18 cellular contexts compared by ENCODE assay signal in genomic region chr5:40121236-40121635, GRCh38.
DNase-seq lines count a peak whose midpoint lies in the region; ATAC-seq lines count a peak whose summit lies in the region.
"Had no signal": no experiment of that assay in that cellular context is flagged by ENCODE, and none has a peak within 500 bp of the region (broad histone marks: within the 10 kb centered on the region; RNA-seq: fewer than 3 reads in every experiment).

No MANE protein-coding gene starts in this region.

- peak; percentile 13 for DNase-seq in HS-5 (ENCODE audit: low read depth)
- peak; percentile 70 for DNase-seq in MG63
- peak; percentile 21 for DNase-seq in fibroblast of peridontal ligament (ENCODE audit: extremely low read depth)
- no peak for DNase-seq in activated naive CD4-positive, alpha-beta T cell treated with anti-CD3 and anti-CD28 coated beads, Interleukin-2, amount 50 U/mL, for 72 hours (ENCODE audit: low spot score in 2 of 2)
- no peak for DNase-seq in activated CD4-positive, alpha-beta T cell treated with anti-CD3 and anti-CD28 coated beads, Interleukin-2, amount 50 U/mL, for 48 hours
- DNase-seq: ACHN; BE2C; C1 segment of cervical spinal cord; CD4-positive, CD25-positive, alpha-beta regulatory T cell; CD8-positive, alpha-beta memory T cell; COR-L47; DMS 273 treated with DMSO at 0.1 percent for 48 hours; DMS53; DND-41; GM23248 had no signal

- no peaks in the 10 kb centered on the region for H3K27me3 ChIP-seq in MG63
- H3K27me3 ChIP-seq: BE2C had no signal

- H3K36me3 ChIP-seq in MG63: no peaks in the 10 kb centered on the region
- H3K36me3 ChIP-seq: BE2C, HAP-1 had no signal

- no peak overlapping the region for H3K27ac Mint-ChIP-seq in activated naive CD4-positive, alpha-beta T cell treated with anti-CD3 and anti-CD28 coated beads, Interleukin-2, amount 50 U/mL, for 72 hours
- H3K27ac Mint-ChIP-seq: CD4-positive, CD25-positive, alpha-beta regulatory T cell had no signal

- H3K9me3 Mint-ChIP-seq in activated naive CD4-positive, alpha-beta T cell treated with anti-CD3 and anti-CD28 coated beads, Interleukin-2, amount 50 U/mL, for 72 hours: peaks cover 6 to 12% of the 10 kb centered on the region in 2 donors

- no peak overlapping the region for H3K4me3 ChIP-seq in MG63
- H3K4me3 ChIP-seq: GM23248, HAP-1 had no signal

- H3K9me3 ChIP-seq in MG63: peaks cover 30% of the 10 kb centered on the region
- H3K9me3 ChIP-seq: BE2C, HAP-1 had no signal

- ATAC-seq in activated naive CD4-positive, alpha-beta T cell treated with anti-CD3 and anti-CD28 coated beads, Interleukin-2, amount 50 U/mL, for 72 hours: no peak
- ATAC-seq in HG03439 (IDR thresholded peaks at IDR 0.05; ENCODE audit: unreplicated experiment) (no peak), GM21360 (IDR thresholded peaks at IDR 0.05; ENCODE audit: unreplicated experiment) (no peak)

- peaks cover 18% of the 10 kb centered on the region in 2 donors for H3K36me3 Mint-ChIP-seq in activated naive CD4-positive, alpha-beta T cell treated with anti-CD3 and anti-CD28 coated beads, Interleukin-2, amount 50 U/mL, for 72 hours
- H3K36me3 Mint-ChIP-seq: CD4-positive, CD25-positive, alpha-beta regulatory T cell had no signal

Comparison
In these comparisons a context has a peak if more than half of its experiments do, and no peak if none do; other contexts are left out.
1. DNase-seq: peak in HS-5 (single experiment), MG63 (single experiment) and fibroblast of peridontal ligament (single experiment); none in activated naive CD4-positive, alpha-beta T cell treated with anti-CD3 and anti-CD28 coated beads, Interleukin-2, amount 50 U/mL, for 72 hours (0 of 2) and activated CD4-positive, alpha-beta T cell treated with anti-CD3 and anti-CD28 coated beads, Interleukin-2, amount 50 U/mL, for 48 hours (0 of 2).